In the genomic region with DNA sequence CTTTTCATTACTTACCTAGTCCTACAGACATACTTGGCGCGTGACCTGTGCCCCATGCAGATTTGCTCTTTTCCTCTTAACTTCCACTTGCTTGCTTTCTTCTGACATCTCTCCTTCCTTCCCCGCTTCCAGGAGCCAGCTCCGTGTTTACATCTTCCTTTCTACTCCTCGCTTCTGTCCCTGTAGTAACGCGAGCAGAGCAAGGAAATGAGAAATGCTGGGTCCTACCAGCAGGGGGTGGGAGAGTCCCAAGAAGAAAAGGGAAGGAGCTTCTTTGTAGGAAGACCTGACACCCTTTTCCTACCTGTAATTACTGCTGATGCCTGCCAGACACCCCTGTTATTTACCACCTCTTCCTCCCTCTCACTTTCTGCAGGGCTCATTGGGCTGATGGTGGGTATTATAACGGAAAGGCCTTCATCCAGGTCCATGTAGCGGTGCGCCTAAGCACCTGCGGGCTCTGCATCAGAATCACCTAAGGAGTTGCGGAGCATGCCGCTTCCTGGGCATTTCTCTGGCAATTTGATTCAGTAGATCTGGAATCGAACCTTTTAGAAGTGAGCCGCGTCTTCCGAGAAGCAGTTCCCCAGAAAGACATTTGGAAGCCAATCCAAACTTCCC, we compare ENCODE assay signal across 1 cellular context.
TF ChIP-seq lines count a peak whose summit lies in the region.

No MANE protein-coding gene starts in this region.

TF ChIP-seq in GM23338, 12 proteins besides CTCF, POLR2A, EP300 and RAD21 (continued from another document):
- TF ChIP-seq, protein P1, sequence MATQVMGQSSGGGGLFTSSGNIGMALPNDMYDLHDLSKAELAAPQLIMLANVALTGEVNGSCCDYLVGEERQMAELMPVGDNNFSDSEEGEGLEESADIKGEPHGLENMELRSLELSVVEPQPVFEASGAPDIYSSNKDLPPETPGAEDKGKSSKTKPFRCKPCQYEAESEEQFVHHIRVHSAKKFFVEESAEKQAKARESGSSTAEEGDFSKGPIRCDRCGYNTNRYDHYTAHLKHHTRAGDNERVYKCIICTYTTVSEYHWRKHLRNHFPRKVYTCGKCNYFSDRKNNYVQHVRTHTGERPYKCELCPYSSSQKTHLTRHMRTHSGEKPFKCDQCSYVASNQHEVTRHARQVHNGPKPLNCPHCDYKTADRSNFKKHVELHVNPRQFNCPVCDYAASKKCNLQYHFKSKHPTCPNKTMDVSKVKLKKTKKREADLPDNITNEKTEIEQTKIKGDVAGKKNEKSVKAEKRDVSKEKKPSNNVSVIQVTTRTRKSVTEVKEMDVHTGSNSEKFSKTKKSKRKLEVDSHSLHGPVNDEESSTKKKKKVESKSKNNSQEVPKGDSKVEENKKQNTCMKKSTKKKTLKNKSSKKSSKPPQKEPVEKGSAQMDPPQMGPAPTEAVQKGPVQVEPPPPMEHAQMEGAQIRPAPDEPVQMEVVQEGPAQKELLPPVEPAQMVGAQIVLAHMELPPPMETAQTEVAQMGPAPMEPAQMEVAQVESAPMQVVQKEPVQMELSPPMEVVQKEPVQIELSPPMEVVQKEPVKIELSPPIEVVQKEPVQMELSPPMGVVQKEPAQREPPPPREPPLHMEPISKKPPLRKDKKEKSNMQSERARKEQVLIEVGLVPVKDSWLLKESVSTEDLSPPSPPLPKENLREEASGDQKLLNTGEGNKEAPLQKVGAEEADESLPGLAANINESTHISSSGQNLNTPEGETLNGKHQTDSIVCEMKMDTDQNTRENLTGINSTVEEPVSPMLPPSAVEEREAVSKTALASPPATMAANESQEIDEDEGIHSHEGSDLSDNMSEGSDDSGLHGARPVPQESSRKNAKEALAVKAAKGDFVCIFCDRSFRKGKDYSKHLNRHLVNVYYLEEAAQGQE (IDR thresholded peaks at IDR 0.05; ENCODE audit: unreplicated experiment): no peak
- TF ChIP-seq ZNF331 (CRISPR knock-in tag; IDR thresholded peaks at IDR 0.05; ENCODE audit: low read depth) (no peak), CREB1 (CRISPR knock-in tag; IDR thresholded peaks at IDR 0.05; ENCODE audit: low read depth) (no peak), EZH2 (IDR thresholded peaks at IDR 0.05; ENCODE audit: low read depth, unreplicated experiment) (no peak)
- TF ChIP-seq, protein P2, sequence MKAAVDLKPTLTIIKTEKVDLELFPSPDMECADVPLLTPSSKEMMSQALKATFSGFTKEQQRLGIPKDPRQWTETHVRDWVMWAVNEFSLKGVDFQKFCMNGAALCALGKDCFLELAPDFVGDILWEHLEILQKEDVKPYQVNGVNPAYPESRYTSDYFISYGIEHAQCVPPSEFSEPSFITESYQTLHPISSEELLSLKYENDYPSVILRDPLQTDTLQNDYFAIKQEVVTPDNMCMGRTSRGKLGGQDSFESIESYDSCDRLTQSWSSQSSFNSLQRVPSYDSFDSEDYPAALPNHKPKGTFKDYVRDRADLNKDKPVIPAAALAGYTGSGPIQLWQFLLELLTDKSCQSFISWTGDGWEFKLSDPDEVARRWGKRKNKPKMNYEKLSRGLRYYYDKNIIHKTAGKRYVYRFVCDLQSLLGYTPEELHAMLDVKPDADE (IDR thresholded peaks at IDR 0.05): no peak
